9 cellular contexts compared by ENCODE assay signal in the genomic region with DNA sequence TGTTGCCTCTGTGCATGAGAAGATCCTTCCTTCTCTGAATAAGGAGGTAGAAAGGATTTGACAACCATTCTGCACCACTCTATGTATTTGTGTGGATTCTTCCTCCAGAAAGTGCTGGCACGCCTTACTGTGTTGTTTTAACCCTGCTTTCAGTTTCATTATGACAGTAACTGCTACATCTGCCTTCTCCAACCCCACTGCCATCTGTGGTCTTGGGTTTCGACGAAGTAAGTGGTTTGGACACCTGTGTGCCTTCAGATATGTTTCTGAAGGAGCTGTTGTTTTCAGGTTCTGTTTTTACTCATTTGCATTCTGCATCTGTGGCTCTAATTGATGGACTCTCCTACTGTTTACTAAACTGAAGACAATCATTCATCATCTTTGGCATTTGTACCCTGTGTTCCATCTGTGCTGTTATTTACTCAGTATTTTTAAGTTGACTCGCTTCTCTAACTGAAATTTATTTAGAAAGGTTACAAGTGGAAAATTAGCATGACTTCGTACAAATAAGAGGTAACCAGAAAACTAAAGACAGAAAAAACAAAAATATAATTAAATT. TPM values are rescaled to one million over a fixed set of nuclear protein-coding genes. Genes with fewer than 3 reads are reported as not detected.
A peak's percentile ranks its signal among the peaks of the same experiment; 100 is the strongest.
DNase-seq lines count a peak whose midpoint lies in the region; ATAC-seq and FAIRE-seq lines count a peak whose summit lies in the region.
"Had no signal": no experiment of that assay in that cellular context is flagged by ENCODE, and none has a peak within 500 bp of the region (broad histone marks: within the 10 kb centered on the region; RNA-seq: fewer than 3 reads in every experiment).

No MANE protein-coding gene starts in this region.

- FAIRE-seq in HTR-8/SVneo (lab: Jason Lieb, UNC): no peak
- FAIRE-seq: TTC549 had no signal

- peak; percentile 21 for DNase-seq in NK-92 treated with Interleukin-12 subunit alpha and Interleukin-12 subunit beta, amount 100 ng/mL, for 24 hours (lab: John Stamatoyannopoulos, UW)
- DNase-seq in NK-92 (lab: John Stamatoyannopoulos, UW; ENCODE audit: unreplicated experiment): no peak
- peak; percentile 45 for DNase-seq in NCI-H345 treated with DMSO at 0.1 percent for 48 hours (lab: John Stamatoyannopoulos, UW; ENCODE audit: unreplicated experiment)
- DNase-seq in activated gamma-delta T cell treated with anti-CD3 and anti-CD28 coated beads, Interleukin-2, amount 50 U/mL, for 16 hours (ENCODE audit: low read depth): peak; percentile 36
- DNase-seq in stimulated activated CD4-positive, alpha-beta T cell treated with anti-CD3 and anti-CD28 coated beads, Interleukin-4, amount 100 ng/mL, for 24 hours: peak; percentile 62
- no peak for DNase-seq in HTR-8/SVneo (ENCODE audit: insufficient read length, low spot score)
- no peak for DNase-seq in sciatic nerve (ENCODE audit: low spot score)

- ATAC-seq in HG02885 (IDR thresholded peaks at IDR 0.05; ENCODE audit: poor library complexity, unreplicated experiment) (peak; percentile 98), sciatic nerve (no peak)

- intact Hi-C loops in sciatic nerve (cut with DNase I): no loop called here

RNA-seq across cellular contexts. Expression of a gene that starts 4.1 kb away (rescaled TPM):
- total RNA-seq in sciatic nerve: 3.7 TPM

RNA-seq across cellular contexts. Expression of a gene that starts 18.0 kb away (rescaled TPM):
- total RNA-seq in sciatic nerve: 14.5 TPM

Comparison
In these comparisons a context has a peak if more than half of its experiments do, and no peak if none do; other contexts are left out.
1. DNase-seq: peak in NK-92 treated with Interleukin-12 subunit alpha and Interleukin-12 subunit beta, amount 100 ng/mL, for 24 hours (single experiment), NCI-H345 treated with DMSO at 0.1 percent for 48 hours (single experiment), activated gamma-delta T cell treated with anti-CD3 and anti-CD28 coated beads, Interleukin-2, amount 50 U/mL, for 16 hours (single experiment) and stimulated activated CD4-positive, alpha-beta T cell treated with anti-CD3 and anti-CD28 coated beads, Interleukin-4, amount 100 ng/mL, for 24 hours (single experiment); none in NK-92 (single experiment), HTR-8/SVneo (single experiment) and sciatic nerve (single experiment).